In genomic region chr6:131125431-131125830, GRCh38 we compare ENCODE assay signal across 20 cellular contexts.
"Had no signal": no experiment of that assay in that cellular context is flagged by ENCODE, and none has a peak within 500 bp of the region (broad histone marks: within the 10 kb centered on the region; RNA-seq: fewer than 3 reads in every experiment).

No MANE protein-coding gene starts in this region.

- H3K4me1 Mint-ChIP-seq: activated naive CD8-positive, alpha-beta T cell treated with anti-CD3 and anti-CD28 coated beads for 36 hours had no signal

- H3K4me3 ChIP-seq: breast epithelium, coronary artery, left lung, lung, neural progenitor cell, upper lobe of left lung had no signal

- ATAC-seq: activated T-cell treated with anti-CD3 and anti-CD28 coated beads, Interleukin-2, amount 50 U/mL, for 4 hours; left lung; naive thymus-derived CD4-positive, alpha-beta T cell; sciatic nerve had no signal

- H3K9me3 ChIP-seq: breast epithelium, left lung, upper lobe of left lung had no signal

- H3K27me3 Mint-ChIP-seq: activated naive CD8-positive, alpha-beta T cell treated with anti-CD3 and anti-CD28 coated beads for 36 hours had no signal

- H3K36me3 Mint-ChIP-seq: activated naive CD8-positive, alpha-beta T cell treated with anti-CD3 and anti-CD28 coated beads for 36 hours; naive thymus-derived CD4-positive, alpha-beta T cell; neural progenitor cell had no signal

- DNase-seq: activated CD4-positive, alpha-beta T cell treated with anti-CD3 and anti-CD28 coated beads, Interleukin-2, amount 50 U/mL, for 1 hour; activated CD4-positive, CD25-positive, alpha-beta regulatory T cell treated with anti-CD3 and anti-CD28 coated beads, Interleukin-2, amount 50 U/mL, for 72 hours; activated naive CD4-positive, alpha-beta T cell; activated naive CD8-positive, alpha-beta T cell treated with anti-CD3 and anti-CD28 coated beads for 36 hours; activated T-cell treated with anti-CD3 and anti-CD28 coated beads, Interleukin-2, amount 50 U/mL, for 4 hours; kidney glomerular epithelial cell; left lung; naive thymus-derived CD4-positive, alpha-beta T cell; posterior cingulate gyrus; stimulated activated CD4-positive, alpha-beta T cell treated with anti-CD3 and anti-CD28 coated beads, Interleukin-2, amount 100 ng/mL, for 48 hours; stimulated activated CD8-positive, alpha-beta memory T cell treated with anti-CD3 and anti-CD28 coated beads, Interleukin-4, amount 100 ng/mL, for 48 hours; stimulated activated naive CD4-positive, alpha-beta T cell; upper lobe of left lung; WERI-Rb-1 had no signal

- H2AFZ ChIP-seq: neural progenitor cell had no signal

- H3K9me3 Mint-ChIP-seq: activated naive CD8-positive, alpha-beta T cell treated with anti-CD3 and anti-CD28 coated beads for 36 hours; activated T-cell treated with anti-CD3 and anti-CD28 coated beads, Interleukin-2, amount 50 U/mL, for 4 hours; activated T-helper 2 cell treated with anti-CD3 and anti-CD28 coated beads, Interferon-gamma antibody, Interleukin-2, Interleukin-4, amounts not matched to agents 10 μg/mL and 5 μg/mL and 100 μg/mL, durations not matched to agents 14 hours and 24 hours and 36 hours; naive thymus-derived CD4-positive, alpha-beta T cell; neural progenitor cell had no signal

- H3K36me3 ChIP-seq: breast epithelium, left lung, neural progenitor cell, upper lobe of left lung, WERI-Rb-1 had no signal

- H3K27me3 ChIP-seq: breast epithelium, left lung, neural progenitor cell, upper lobe of left lung had no signal

- H3K9ac ChIP-seq: neural progenitor cell had no signal

- H3K4me1 ChIP-seq: breast epithelium, left lung, neural progenitor cell, upper lobe of left lung had no signal

- H3K4me2 ChIP-seq: neural progenitor cell had no signal

- H3K27ac ChIP-seq: breast epithelium, coronary artery, left lung, neural progenitor cell, upper lobe of left lung, WERI-Rb-1 had no signal

- H3K27ac Mint-ChIP-seq: activated naive CD8-positive, alpha-beta T cell treated with anti-CD3 and anti-CD28 coated beads for 36 hours; activated T-helper 2 cell treated with anti-CD3 and anti-CD28 coated beads, Interferon-gamma antibody, Interleukin-2, Interleukin-4, amounts not matched to agents 10 μg/mL and 5 μg/mL and 100 μg/mL, durations not matched to agents 14 hours and 24 hours and 36 hours; naive thymus-derived CD4-positive, alpha-beta T cell; neural progenitor cell had no signal

- H3K4me3 Mint-ChIP-seq: activated naive CD8-positive, alpha-beta T cell treated with anti-CD3 and anti-CD28 coated beads for 36 hours; activated T-cell treated with anti-CD3 and anti-CD28 coated beads, Interleukin-2, amount 50 U/mL, for 4 hours; naive thymus-derived CD4-positive, alpha-beta T cell; neural progenitor cell had no signal
